In genomic region chr10:119726291-119727261, GRCh38 we compare ENCODE assay signal across 8 cellular contexts. TPM values are rescaled to one million over a fixed set of nuclear protein-coding genes. Genes with fewer than 3 reads are reported as not detected.
DNase-seq lines count a peak whose midpoint lies in the region; ATAC-seq and TF ChIP-seq lines count a peak whose summit lies in the region.

No MANE protein-coding gene starts in this region.

- peak; percentile 10 for ATAC-seq in HG02870 (IDR thresholded peaks at IDR 0.05; ENCODE audit: unreplicated experiment)

- peak overlapping the region; percentile 85 for H3K4me3 Mint-ChIP-seq in progenitor cell of endocrine pancreas (ENCODE audit: low read depth)

- H3K27ac Mint-ChIP-seq in progenitor cell of endocrine pancreas, result peak overlapping the region; percentile 89

- H3K4me1 Mint-ChIP-seq in progenitor cell of endocrine pancreas (ENCODE audit: low read depth), result peaks cover 21% of the 10 kb centered on the region

- DNase-seq in AG10803 (ENCODE audit: low read depth) (no peak), fibroblast of villous mesenchyme (ENCODE audit: low read depth) (no peak), progenitor cell of endocrine pancreas (ENCODE audit: low spot score, unreplicated experiment) (peak; percentile 71), GF-D8 (lab: John Stamatoyannopoulos, UW) (no peak), DMS 273 treated with DMSO at 0.1 percent for 48 hours (lab: John Stamatoyannopoulos, UW) (no peak)
- DNase-seq in activated CD4-positive, alpha-beta T cell treated with anti-CD3 and anti-CD28 coated beads, Interleukin-2, amount 50 U/mL, for 1 hour, result peak; percentile 35
- DNase-seq in activated CD8-positive, alpha-beta memory T cell treated with anti-CD3 and anti-CD28 coated beads, Interleukin-2, amount 50 U/mL, for 48 hours, result no peak

- TF ChIP-seq CTCF in AG10803 (conservative IDR thresholded peaks at IDR 0.05; ENCODE audit: low read length), result no peak
- TF ChIP-seq CTCF in fibroblast of villous mesenchyme (IDR thresholded peaks at IDR 0.05; ENCODE audit: insufficient read depth, low read depth, low read length), result no peak
- no peak for TF ChIP-seq CTCF in progenitor cell of endocrine pancreas (IDR thresholded peaks at IDR 0.05; ENCODE audit: unreplicated experiment)

- H3K9me3 Mint-ChIP-seq in progenitor cell of endocrine pancreas (ENCODE audit: low read depth), result no peaks in the 10 kb centered on the region

- peak overlapping the region; percentile 69 for H3K4me3 ChIP-seq in AG10803 (ENCODE audit: low read length)
- H3K4me3 ChIP-seq in fibroblast of villous mesenchyme (ENCODE audit: low read depth, low read length), result peak overlapping the region; percentile 68

- no peaks in the 10 kb centered on the region for H3K27me3 Mint-ChIP-seq in progenitor cell of endocrine pancreas

- H3K36me3 Mint-ChIP-seq in progenitor cell of endocrine pancreas (ENCODE audit: insufficient read depth), result no peaks in the 10 kb centered on the region

RNA-seq across cellular contexts. Expression of gene INPP5F, which starts 0.7 kb away (rescaled TPM):
- 25.8 and 38.0 TPM in 2 replicates for total RNA-seq in fibroblast of villous mesenchyme
- total RNA-seq in progenitor cell of endocrine pancreas, result 46.1 and 47.0 TPM in 2 replicates

Comparison
In these comparisons a context has a peak if more than half of its experiments do, and no peak if none do; other contexts are left out.
1. DNase-seq: peak in activated CD4-positive, alpha-beta T cell treated with anti-CD3 and anti-CD28 coated beads, Interleukin-2, amount 50 U/mL, for 1 hour (single experiment) and progenitor cell of endocrine pancreas (single experiment); none in AG10803 (single experiment), fibroblast of villous mesenchyme (single experiment), GF-D8 (single experiment), activated CD8-positive, alpha-beta memory T cell treated with anti-CD3 and anti-CD28 coated beads, Interleukin-2, amount 50 U/mL, for 48 hours (single experiment) and DMS 273 treated with DMSO at 0.1 percent for 48 hours (single experiment).